Comparison of ENCODE assay signal across 1 cellular context in the genomic region with DNA sequence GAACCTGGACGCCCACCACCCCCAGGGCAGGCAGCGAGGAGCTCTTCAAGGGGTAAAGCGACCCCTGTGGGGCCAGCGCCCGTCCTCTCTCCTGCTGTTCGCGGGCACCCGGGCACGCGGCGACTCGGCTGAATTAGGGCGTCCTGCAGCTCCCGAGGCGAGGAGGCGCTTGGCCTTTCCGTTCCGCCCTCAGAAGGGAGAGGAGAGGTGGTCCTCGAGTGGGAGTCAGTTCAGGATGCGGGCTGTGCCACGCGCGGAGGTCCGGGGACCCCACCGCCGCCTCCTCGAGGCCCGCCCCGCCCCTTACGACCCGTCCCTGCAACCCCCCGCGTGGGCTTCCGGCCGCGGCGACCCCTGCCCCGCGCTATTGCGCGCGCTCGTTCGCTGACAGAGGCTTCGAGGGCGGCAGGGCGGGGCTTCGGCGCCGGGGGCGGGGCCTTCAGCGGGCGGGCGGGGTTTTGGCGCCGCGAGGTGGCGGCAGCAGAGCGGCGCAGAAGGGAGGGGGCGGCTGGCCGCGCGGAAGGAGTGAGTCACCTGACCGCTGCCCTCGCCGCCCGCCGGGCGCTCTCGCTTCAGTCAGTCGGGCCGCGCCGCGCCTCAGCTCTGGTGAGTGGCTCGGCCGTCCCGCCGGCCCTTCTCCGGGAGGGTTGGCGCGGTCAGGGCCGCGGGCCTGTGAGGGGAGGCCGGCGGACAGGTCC.
TF ChIP-seq lines count a peak whose summit lies in the region.

Gene BACH1 (plus strand): TSS at position 575 of the 698 bp plus-strand sequence. CDS start 22,359 bp downstream, outside the sequence.

TF ChIP-seq in K562, 482 proteins besides CTCF, POLR2A, EP300 and RAD21 (continued from another document and continues in another):
- TF ChIP-seq ATF6 (CRISPR knock-in tag; IDR thresholded peaks at IDR 0.05) (no peak), RB1 (IDR thresholded peaks at IDR 0.05; ENCODE audit: low read depth) (peak; percentile 95), U2AF1 (optimal IDR thresholded peaks at IDR 0.05; ENCODE audit: low read depth, low read length) (peak; percentile 28), CTBP1 (IDR thresholded peaks at IDR 0.05; ENCODE audit: borderline replicate concordance) (peak; percentile 72), MEIS2 (IDR thresholded peaks at IDR 0.05; ENCODE audit: partially characterized antibody) (peak; percentile 8), ZNF766 (CRISPR knock-in tag; conservative IDR thresholded peaks at IDR 0.05) (0 out of 2 replicates have a peak, but pooled peaks have one; percentile 38), RFX1 (IDR thresholded peaks at IDR 0.05) (no peak), POLR2G (IDR thresholded peaks at IDR 0.05; ENCODE audit: low read depth, low read length) (peak; percentile 97), FOS (IDR thresholded peaks at IDR 0.05; ENCODE audit: extremely low read depth, insufficient read length) (peak; percentile 20), HBP1 (CRISPR knock-in tag; IDR thresholded peaks at IDR 0.05) (0 out of 2 replicates have a peak, but pooled peaks have one; percentile 5), MYC (IDR thresholded peaks at IDR 0.05; ENCODE audit: low read depth, low read length) (peak; percentile 70), MYC (CRISPR knock-in tag; IDR thresholded peaks at IDR 0.05; ENCODE audit: borderline replicate concordance, low read depth) (no peak), TBP (optimal IDR thresholded peaks at IDR 0.05; ENCODE audit: low read depth, low read length) (peak; percentile 91), JUN (IDR thresholded peaks at IDR 0.05; ENCODE audit: borderline replicate concordance, low read depth, low read length) (peak; percentile 60; the same call in 1 of the 2 replicates), JUN (CRISPR knock-in tag; IDR thresholded peaks at IDR 0.05; ENCODE audit: borderline replicate concordance) (no peak), AFF1 (IDR thresholded peaks at IDR 0.05; ENCODE audit: low read depth in 1 of 2, partially characterized antibody in 2 of 2) (no peak), KDM5B (IDR thresholded peaks at IDR 0.05; ENCODE audit: insufficient replicate concordance, low read depth, low read length) (peak; percentile 91), NEUROD1 (IDR thresholded peaks at IDR 0.05; ENCODE audit: borderline replicate concordance, low read depth, low read length, partially characterized antibody) (peak; percentile 34), PCBP1 (IDR thresholded peaks at IDR 0.05; ENCODE audit: low read depth, low read length, poor library complexity, severe bottlenecking) (peak; percentile 51), CREM (IDR thresholded peaks at IDR 0.05; ENCODE audit: low read depth) (peak; percentile 94), CXXC5 (CRISPR knock-in tag; IDR thresholded peaks at IDR 0.05) (peak; percentile 84), NCOA2 (IDR thresholded peaks at IDR 0.05; ENCODE audit: partially characterized antibody in 2 of 2) (no peak), POLR2AphosphoS5 (IDR thresholded peaks at IDR 0.05; ENCODE audit: control insufficient read depth, insufficient read depth, low read depth, low read length) (peak; percentile 94), ETS2 (tag; IDR thresholded peaks at IDR 0.05; ENCODE audit: borderline replicate concordance, poor library complexity, severe bottlenecking) (no peak), HNRNPL (IDR thresholded peaks at IDR 0.05; ENCODE audit: low read depth, low read length) (peak; percentile 60; the same call in 1 of the 2 replicates), SREBF1 (IDR thresholded peaks at IDR 0.05; ENCODE audit: borderline replicate concordance, low read depth, low read length) (0 out of 2 replicates have a peak, but pooled peaks have one; percentile 30), YY1 (IDR thresholded peaks at IDR 0.05; ENCODE audit: borderline replicate concordance in 1 of 3, control insufficient read depth in 1 of 3, extremely low read depth in 1 of 3, insufficient read depth in 3 of 3, insufficient read length in 1 of 3, insufficient replicate concordance in 2 of 3, low read depth in 1 of 3, low read length in 2 of 3) (peak in 2 of 3 experiments; percentile 62 to 69), ZBTB33 (CRISPR knock-in tag; IDR thresholded peaks at IDR 0.05) (no peak)
- TF ChIP-seq, protein P1, sequence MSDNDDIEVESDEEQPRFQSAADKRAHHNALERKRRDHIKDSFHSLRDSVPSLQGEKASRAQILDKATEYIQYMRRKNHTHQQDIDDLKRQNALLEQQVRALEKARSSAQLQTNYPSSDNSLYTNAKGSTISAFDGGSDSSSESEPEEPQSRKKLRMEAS (CRISPR knock-in tag; IDR thresholded peaks at IDR 0.05) = peak; percentile 71; the same call in 1 of the 2 replicates
- TF ChIP-seq, protein P2, sequence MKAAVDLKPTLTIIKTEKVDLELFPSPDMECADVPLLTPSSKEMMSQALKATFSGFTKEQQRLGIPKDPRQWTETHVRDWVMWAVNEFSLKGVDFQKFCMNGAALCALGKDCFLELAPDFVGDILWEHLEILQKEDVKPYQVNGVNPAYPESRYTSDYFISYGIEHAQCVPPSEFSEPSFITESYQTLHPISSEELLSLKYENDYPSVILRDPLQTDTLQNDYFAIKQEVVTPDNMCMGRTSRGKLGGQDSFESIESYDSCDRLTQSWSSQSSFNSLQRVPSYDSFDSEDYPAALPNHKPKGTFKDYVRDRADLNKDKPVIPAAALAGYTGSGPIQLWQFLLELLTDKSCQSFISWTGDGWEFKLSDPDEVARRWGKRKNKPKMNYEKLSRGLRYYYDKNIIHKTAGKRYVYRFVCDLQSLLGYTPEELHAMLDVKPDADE (conservative IDR thresholded peaks at IDR 0.05; ENCODE audit: control insufficient read depth, low read depth, low read length) = peak; percentile 74; the same call in 1 of the 2 replicates
- TF ChIP-seq, protein P3, sequence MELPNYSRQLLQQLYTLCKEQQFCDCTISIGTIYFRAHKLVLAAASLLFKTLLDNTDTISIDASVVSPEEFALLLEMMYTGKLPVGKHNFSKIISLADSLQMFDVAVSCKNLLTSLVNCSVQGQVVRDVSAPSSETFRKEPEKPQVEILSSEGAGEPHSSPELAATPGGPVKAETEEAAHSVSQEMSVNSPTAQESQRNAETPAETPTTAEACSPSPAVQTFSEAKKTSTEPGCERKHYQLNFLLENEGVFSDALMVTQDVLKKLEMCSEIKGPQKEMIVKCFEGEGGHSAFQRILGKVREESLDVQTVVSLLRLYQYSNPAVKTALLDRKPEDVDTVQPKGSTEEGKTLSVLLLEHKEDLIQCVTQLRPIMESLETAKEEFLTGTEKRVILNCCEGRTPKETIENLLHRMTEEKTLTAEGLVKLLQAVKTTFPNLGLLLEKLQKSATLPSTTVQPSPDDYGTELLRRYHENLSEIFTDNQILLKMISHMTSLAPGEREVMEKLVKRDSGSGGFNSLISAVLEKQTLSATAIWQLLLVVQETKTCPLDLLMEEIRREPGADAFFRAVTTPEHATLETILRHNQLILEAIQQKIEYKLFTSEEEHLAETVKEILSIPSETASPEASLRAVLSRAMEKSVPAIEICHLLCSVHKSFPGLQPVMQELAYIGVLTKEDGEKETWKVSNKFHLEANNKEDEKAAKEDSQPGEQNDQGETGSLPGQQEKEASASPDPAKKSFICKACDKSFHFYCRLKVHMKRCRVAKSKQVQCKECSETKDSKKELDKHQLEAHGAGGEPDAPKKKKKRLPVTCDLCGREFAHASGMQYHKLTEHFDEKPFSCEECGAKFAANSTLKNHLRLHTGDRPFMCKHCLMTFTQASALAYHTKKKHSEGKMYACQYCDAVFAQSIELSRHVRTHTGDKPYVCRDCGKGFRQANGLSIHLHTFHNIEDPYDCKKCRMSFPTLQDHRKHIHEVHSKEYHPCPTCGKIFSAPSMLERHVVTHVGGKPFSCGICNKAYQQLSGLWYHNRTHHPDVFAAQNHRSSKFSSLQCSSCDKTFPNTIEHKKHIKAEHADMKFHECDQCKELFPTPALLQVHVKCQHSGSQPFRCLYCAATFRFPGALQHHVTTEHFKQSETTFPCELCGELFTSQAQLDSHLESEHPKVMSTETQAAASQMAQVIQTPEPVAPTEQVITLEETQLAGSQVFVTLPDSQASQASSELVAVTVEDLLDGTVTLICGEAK (IDR thresholded peaks at IDR 0.05) = 0 out of 2 replicates have a peak, but pooled peaks have one; percentile 58
- TF ChIP-seq, protein P3 (CRISPR knock-in tag; IDR thresholded peaks at IDR 0.05) = no peak
